In the genomic region with DNA sequence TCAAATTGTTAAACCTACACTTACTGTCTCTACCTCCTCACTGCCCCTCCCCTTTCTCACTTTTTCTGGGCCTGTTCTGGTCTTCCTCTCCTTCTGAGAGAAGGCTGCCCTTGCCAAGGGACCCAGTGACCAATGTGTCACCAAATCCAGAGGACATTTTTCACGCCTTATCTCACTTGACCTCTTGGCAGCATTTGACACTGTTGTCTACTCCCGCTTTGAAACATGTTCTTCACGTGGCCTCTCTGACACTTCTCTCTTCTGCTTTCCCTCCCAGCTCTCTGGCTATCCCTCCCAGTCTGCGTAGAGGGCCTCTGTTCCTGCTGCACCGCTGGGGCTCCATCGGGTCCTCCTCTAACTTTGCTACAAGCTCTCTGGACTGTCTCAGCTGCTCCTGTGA, we compare ENCODE assay signal across 19 cellular contexts. TPM values are rescaled to one million over a fixed set of nuclear protein-coding genes. Genes with fewer than 3 reads are reported as not detected.
DNase-seq lines count a peak whose midpoint lies in the region; ATAC-seq, FAIRE-seq and TF ChIP-seq lines count a peak whose summit lies in the region.
"Had no signal": no experiment of that assay in that cellular context is flagged by ENCODE, and none has a peak within 500 bp of the region (broad histone marks: within the 10 kb centered on the region; RNA-seq: fewer than 3 reads in every experiment).

No MANE protein-coding gene starts in this region.

- TF ChIP-seq CTCF in activated CD8-positive, alpha-beta T cell treated with anti-CD3 and anti-CD28 coated beads for 36 hours (IDR thresholded peaks at IDR 0.05): no peak
- TF ChIP-seq CTCF in nephron progenitor cell (IDR thresholded peaks at IDR 0.05): no peak
- no peak for TF ChIP-seq CTCF in HFFc6 (IDR thresholded peaks at IDR 0.05)

- peaks cover 18% of the 10 kb centered on the region for H3K4me1 Mint-ChIP-seq in activated T-cell treated with anti-CD3 and anti-CD28 coated beads, Interleukin-2, amount 50 U/mL, for 24 hours (ENCODE audit: low read depth)
- peaks cover 18% of the 10 kb centered on the region for H3K4me1 Mint-ChIP-seq in activated CD8-positive, alpha-beta T cell treated with anti-CD3 and anti-CD28 coated beads for 36 hours (ENCODE audit: low read depth)
- H3K4me1 Mint-ChIP-seq in nephron progenitor cell (peaks cover 62% of the 10 kb centered on the region), HFFc6 (ENCODE audit: low read depth) (peaks cover 8% of the 10 kb centered on the region)

- H3K27me3 Mint-ChIP-seq in activated T-cell treated with anti-CD3 and anti-CD28 coated beads, Interleukin-2, amount 50 U/mL, for 24 hours: no peaks in the 10 kb centered on the region
- H3K27me3 Mint-ChIP-seq in activated CD8-positive, alpha-beta T cell treated with anti-CD3 and anti-CD28 coated beads for 36 hours: no peaks in the 10 kb centered on the region
- peaks cover 12% of the 10 kb centered on the region for H3K27me3 Mint-ChIP-seq in nephron progenitor cell (ENCODE audit: low read depth, poor library complexity)
- H3K27me3 Mint-ChIP-seq in HFFc6 (ENCODE audit: insufficient read depth): peaks cover 41% of the 10 kb centered on the region

- no peak overlapping the region for H3K4me3 Mint-ChIP-seq in activated T-cell treated with anti-CD3 and anti-CD28 coated beads, Interleukin-2, amount 50 U/mL, for 24 hours
- no peak overlapping the region for H3K4me3 Mint-ChIP-seq in activated CD8-positive, alpha-beta T cell treated with anti-CD3 and anti-CD28 coated beads for 36 hours
- H3K4me3 Mint-ChIP-seq in nephron progenitor cell (peak overlapping the region; percentile 38), HFFc6 (no peak overlapping the region)
- H3K4me3 Mint-ChIP-seq: central memory CD8-positive, alpha-beta T cell had no signal

- peak; percentile 50 for FAIRE-seq in GM18507 (lab: Jason Lieb, UNC)
- FAIRE-seq: D721Med had no signal

- H3K9me3 Mint-ChIP-seq in activated T-cell treated with anti-CD3 and anti-CD28 coated beads, Interleukin-2, amount 50 U/mL, for 24 hours: no peaks in the 10 kb centered on the region
- H3K9me3 Mint-ChIP-seq in activated CD8-positive, alpha-beta T cell treated with anti-CD3 and anti-CD28 coated beads for 36 hours: no peaks in the 10 kb centered on the region
- H3K9me3 Mint-ChIP-seq in nephron progenitor cell (no peaks in the 10 kb centered on the region), HFFc6 (no peaks in the 10 kb centered on the region; the same call in 1 of the 2 replicates)
- H3K9me3 Mint-ChIP-seq: central memory CD8-positive, alpha-beta T cell had no signal

- POLR2A ChIA-PET in activated CD8-positive, alpha-beta T cell treated with anti-CD3 and anti-CD28 coated beads for 36 hours (lab: Charles Lee): interaction anchor here (0.6 to 1.3 kb wide), 3 partner anchors 10 to 171 kb away, joined by 3 read pairs; partner anchors contain the start of gene CTPS1

- ATAC-seq in activated CD8-positive, alpha-beta T cell treated with anti-CD3 and anti-CD28 coated beads for 36 hours: no peak
- ATAC-seq: gastrocnemius medialis, sciatic nerve had no signal

- DNase-seq in activated T-cell treated with anti-CD3 and anti-CD28 coated beads, Interleukin-2, amount 50 U/mL, for 24 hours: no peak
- no peak for DNase-seq in activated T-cell treated with anti-CD3 and anti-CD28 coated beads, Interleukin-2, amount 50 U/mL, for 1 hour
- no peak for DNase-seq in GM18507 (ENCODE audit: extremely low spot score, insufficient read length, low read depth)
- no peak for DNase-seq in activated CD8-positive, alpha-beta T cell treated with anti-CD3 and anti-CD28 coated beads for 36 hours
- DNase-seq in nephron progenitor cell: no peak
- no peak for DNase-seq in HFFc6
- DNase-seq in posterior cingulate gyrus: no peak
- DNase-seq in COLO829 (ENCODE audit: low spot score): no peak
- DNase-seq: ACHN, gastrocnemius medialis, NCI-H2171 treated with DMSO at 0.1 percent for 48 hours, SHP77, T1000, transverse colon had no signal

- intact Hi-C loops in activated CD8-positive, alpha-beta T cell treated with anti-CD3 and anti-CD28 coated beads for 36 hours (cut with micrococcal nuclease): no loop called here
- intact Hi-C loops in posterior cingulate gyrus (cut with DNase I): no loop called here

- peak overlapping the region; percentile 72 for H3K27ac Mint-ChIP-seq in activated T-cell treated with anti-CD3 and anti-CD28 coated beads, Interleukin-2, amount 50 U/mL, for 24 hours
- peak overlapping the region; percentile 55 for H3K27ac Mint-ChIP-seq in activated CD8-positive, alpha-beta T cell treated with anti-CD3 and anti-CD28 coated beads for 36 hours
- H3K27ac Mint-ChIP-seq in nephron progenitor cell: no peak overlapping the region
- H3K27ac Mint-ChIP-seq in HFFc6: no peak overlapping the region

- CTCF ChIA-PET in activated CD8-positive, alpha-beta T cell treated with anti-CD3 and anti-CD28 coated beads for 36 hours (lab: Charles Lee): interaction anchor here (0.9 to 2.9 kb wide), 4 partner anchors 11 to 40 kb away, joined by 3 to 14 read pairs (median 4); no protein-coding TSS in a partner anchor

- H3K36me3 Mint-ChIP-seq in activated T-cell treated with anti-CD3 and anti-CD28 coated beads, Interleukin-2, amount 50 U/mL, for 24 hours (ENCODE audit: low read depth): no peaks in the 10 kb centered on the region
- H3K36me3 Mint-ChIP-seq in activated CD8-positive, alpha-beta T cell treated with anti-CD3 and anti-CD28 coated beads for 36 hours (ENCODE audit: low read depth): no peaks in the 10 kb centered on the region
- H3K36me3 Mint-ChIP-seq in nephron progenitor cell (ENCODE audit: low read depth) (no peaks in the 10 kb centered on the region), HFFc6 (ENCODE audit: low read depth) (no peaks in the 10 kb centered on the region)

RNA-seq across cellular contexts. Expression of gene KCNQ4, which starts 25.3 kb away (rescaled TPM):
- total RNA-seq in activated CD8-positive, alpha-beta T cell treated with anti-CD3 and anti-CD28 coated beads for 36 hours: under 1 TPM; 0.38 to 0.43 TPM
- under 1 TPM in 1 of 6 experiments, not detected in 5; 0.05 TPM for total RNA-seq in HFFc6 (2021; fragmentation: NEBNext Ultra II Directional; extraction: Animal tissue kit (Norgen Biotek cat#: 25700))
- total RNA-seq: H4, lung microvascular endothelial cell had no signal

RNA-seq across cellular contexts. Expression of gene CITED4, which starts 53.3 kb away (rescaled TPM):
- 1 to 10 TPM; 6.7 to 7.4 TPM for total RNA-seq in activated CD8-positive, alpha-beta T cell treated with anti-CD3 and anti-CD28 coated beads for 36 hours
- 1 to 10 TPM; 1.7 to 5.3 (median 3.8) TPM for total RNA-seq in HFFc6 (2021; fragmentation: NEBNext Ultra II Directional; extraction: Animal tissue kit (Norgen Biotek cat#: 25700))

Comparison
In these comparisons a context has a peak if more than half of its experiments do, and no peak if none do; other contexts are left out.
1. H3K27ac Mint-ChIP-seq: peak in activated T-cell treated with anti-CD3 and anti-CD28 coated beads, Interleukin-2, amount 50 U/mL, for 24 hours (single experiment) and activated CD8-positive, alpha-beta T cell treated with anti-CD3 and anti-CD28 coated beads for 36 hours (single experiment); none in nephron progenitor cell (single experiment) and HFFc6 (single experiment).